Comparison of ENCODE assay signal across 22 cellular contexts in genomic region chr9:29906065-29906464, GRCh38.
"Had no signal": no experiment of that assay in that cellular context is flagged by ENCODE, and none has a peak within 500 bp of the region (broad histone marks: within the 10 kb centered on the region; RNA-seq: fewer than 3 reads in every experiment).

No MANE protein-coding gene starts in this region.

- H3K9me3 Mint-ChIP-seq: nephron; neural progenitor cell; stimulated activated naive CD8-positive, alpha-beta T cell treated with anti-CD3 and anti-CD28 coated beads, Interleukin-15, Interleukin-2, amounts not matched to agents 100 ng/mL and 50 ng/mL, for 24 hours had no signal

- H3K4me3 Mint-ChIP-seq: natural killer cell; nephron; neural progenitor cell; stimulated activated effector memory CD8-positive, alpha-beta T cell treated with anti-CD3 and anti-CD28 coated beads, Interleukin-12 subunit alpha, Interleukin-12 subunit beta, amount 100 ng/mL, for 72 hours; stimulated activated naive B cell treated with anti-CD40 and anti-IgM and Interleukin-4, amounts not matched to agents 10 μg/mL and 1 μg/mL and 100 μg/mL, for 72 hours; stimulated activated naive CD8-positive, alpha-beta T cell treated with anti-CD3 and anti-CD28 coated beads, Interleukin-15, Interleukin-2, amounts not matched to agents 100 ng/mL and 50 ng/mL, for 24 hours had no signal

- DNase-seq: natural killer cell; occipital lobe; ovary; posterior cingulate gyrus; psoas muscle; right cardiac atrium; stimulated activated CD4-positive, alpha-beta T cell treated with anti-CD3 and anti-CD28 coated beads, Interleukin-15, amount 100 ng/mL, for 24 hours; stimulated activated CD4-positive, alpha-beta T cell treated with anti-CD3 and anti-CD28 coated beads, Interleukin-2, amount 100 ng/mL, for 24 hours; stimulated activated CD4-positive, alpha-beta T cell treated with anti-CD3 and anti-CD28 coated beads, Interleukin-2, amount 100 ng/mL, for 48 hours; stimulated activated CD4-positive, alpha-beta T cell treated with anti-CD3 and anti-CD28 coated beads, Interleukin-4, amount 100 ng/mL, for 24 hours; stimulated activated naive B cell treated with anti-CD40 and anti-IgM and Interleukin-4, amounts not matched to agents 10 μg/mL and 1 μg/mL and 100 μg/mL, for 72 hours; stimulated activated naive CD4-positive, alpha-beta T cell treated with Interleukin-2 at 50 U/mL for 16 hours; stomach; thyroid gland; trophoblast cell; upper lobe of left lung had no signal

- H3K27ac Mint-ChIP-seq: natural killer cell; nephron; neural progenitor cell; progenitor cell of endocrine pancreas; stimulated activated effector memory CD8-positive, alpha-beta T cell treated with anti-CD3 and anti-CD28 coated beads, Interleukin-12 subunit alpha, Interleukin-12 subunit beta, amount 100 ng/mL, for 72 hours; stimulated activated naive B cell treated with anti-CD40 and anti-IgM and Interleukin-4, amounts not matched to agents 10 μg/mL and 1 μg/mL and 100 μg/mL, for 72 hours; stimulated activated naive CD8-positive, alpha-beta T cell treated with anti-CD3 and anti-CD28 coated beads, Interleukin-15, Interleukin-2, amounts not matched to agents 100 ng/mL and 50 ng/mL, for 24 hours had no signal

- ATAC-seq: natural killer cell; psoas muscle; right cardiac atrium; sciatic nerve; stimulated activated effector memory CD8-positive, alpha-beta T cell treated with anti-CD3 and anti-CD28 coated beads, Interleukin-12 subunit alpha, Interleukin-12 subunit beta, amount 100 ng/mL, for 72 hours; stimulated activated naive B cell treated with anti-CD40 and anti-IgM and Interleukin-4, amounts not matched to agents 10 μg/mL and 1 μg/mL and 100 μg/mL, for 72 hours had no signal

- H3K27me3 Mint-ChIP-seq: progenitor cell of endocrine pancreas; stimulated activated naive B cell treated with anti-CD40 and anti-IgM and Interleukin-4, amounts not matched to agents 10 μg/mL and 1 μg/mL and 100 μg/mL, for 72 hours; stimulated activated naive CD8-positive, alpha-beta T cell treated with anti-CD3 and anti-CD28 coated beads, Interleukin-15, Interleukin-2, amounts not matched to agents 100 ng/mL and 50 ng/mL, for 24 hours had no signal

- H3K36me3 Mint-ChIP-seq: natural killer cell; neural progenitor cell; stimulated activated effector memory CD8-positive, alpha-beta T cell treated with anti-CD3 and anti-CD28 coated beads, Interleukin-12 subunit alpha, Interleukin-12 subunit beta, amount 100 ng/mL, for 72 hours; stimulated activated naive B cell treated with anti-CD40 and anti-IgM and Interleukin-4, amounts not matched to agents 10 μg/mL and 1 μg/mL and 100 μg/mL, for 72 hours had no signal

- H3K4me1 Mint-ChIP-seq: natural killer cell; nephron; neural progenitor cell; stimulated activated effector memory CD8-positive, alpha-beta T cell treated with anti-CD3 and anti-CD28 coated beads, Interleukin-12 subunit alpha, Interleukin-12 subunit beta, amount 100 ng/mL, for 72 hours; stimulated activated naive B cell treated with anti-CD40 and anti-IgM and Interleukin-4, amounts not matched to agents 10 μg/mL and 1 μg/mL and 100 μg/mL, for 72 hours had no signal
